In the genomic region with DNA sequence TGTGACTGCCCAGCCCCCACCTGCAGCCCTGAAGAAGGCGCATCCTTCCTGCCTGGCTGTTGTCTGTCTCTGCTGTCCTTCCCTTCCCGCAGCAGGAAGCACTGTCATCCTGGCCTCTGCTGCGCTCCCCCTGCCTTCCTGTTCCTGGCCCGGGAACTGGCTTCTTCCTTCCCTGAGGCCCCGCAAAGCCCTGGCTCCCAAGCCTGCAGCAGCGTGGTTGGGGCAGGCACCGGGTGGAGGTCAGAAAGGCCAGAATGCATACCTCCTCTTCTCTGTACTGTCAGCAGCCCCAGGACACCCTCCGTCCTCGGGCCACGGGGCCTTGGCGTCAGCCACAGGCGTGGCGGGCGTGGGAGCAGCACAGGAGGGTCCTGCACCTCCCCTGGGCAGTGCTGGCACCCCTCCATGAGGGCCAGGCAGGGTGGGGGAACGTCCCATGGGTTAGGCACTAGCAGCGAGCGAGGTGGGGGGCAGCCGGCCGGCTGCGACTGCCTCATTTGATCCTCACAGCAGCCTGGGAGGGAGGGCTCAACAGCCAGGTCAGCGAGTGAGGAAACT, we compare ENCODE assay signal across 1 cellular context.
TF ChIP-seq lines count a peak whose summit lies in the region.

No MANE protein-coding gene starts in this region.

TF ChIP-seq in H1, 55 proteins besides CTCF, POLR2A, EP300 and RAD21:
- TF ChIP-seq KDM5A (IDR thresholded peaks at IDR 0.05; ENCODE audit: low read length) (no peak), RXRA (IDR thresholded peaks at IDR 0.05; ENCODE audit: insufficient read depth, low read depth, low read length) (no peak), CREB1 (IDR thresholded peaks at IDR 0.05) (no peak), FOSL1 (IDR thresholded peaks at IDR 0.05; ENCODE audit: insufficient read depth, low read depth, low read length) (no peak), EZH2 (IDR thresholded peaks at IDR 0.05; ENCODE audit: low read depth, low read length, severe bottlenecking) (no peak), CBX8 (IDR thresholded peaks at IDR 0.05; ENCODE audit: borderline replicate concordance, low read depth, low read length) (no peak)
- TF ChIP-seq, protein P1, sequence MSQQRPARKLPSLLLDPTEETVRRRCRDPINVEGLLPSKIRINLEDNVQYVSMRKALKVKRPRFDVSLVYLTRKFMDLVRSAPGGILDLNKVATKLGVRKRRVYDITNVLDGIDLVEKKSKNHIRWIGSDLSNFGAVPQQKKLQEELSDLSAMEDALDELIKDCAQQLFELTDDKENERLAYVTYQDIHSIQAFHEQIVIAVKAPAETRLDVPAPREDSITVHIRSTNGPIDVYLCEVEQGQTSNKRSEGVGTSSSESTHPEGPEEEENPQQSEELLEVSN (IDR thresholded peaks at IDR 0.05): no peak
- TF ChIP-seq, protein P2, sequence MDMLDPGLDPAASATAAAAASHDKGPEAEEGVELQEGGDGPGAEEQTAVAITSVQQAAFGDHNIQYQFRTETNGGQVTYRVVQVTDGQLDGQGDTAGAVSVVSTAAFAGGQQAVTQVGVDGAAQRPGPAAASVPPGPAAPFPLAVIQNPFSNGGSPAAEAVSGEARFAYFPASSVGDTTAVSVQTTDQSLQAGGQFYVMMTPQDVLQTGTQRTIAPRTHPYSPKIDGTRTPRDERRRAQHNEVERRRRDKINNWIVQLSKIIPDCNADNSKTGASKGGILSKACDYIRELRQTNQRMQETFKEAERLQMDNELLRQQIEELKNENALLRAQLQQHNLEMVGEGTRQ (IDR thresholded peaks at IDR 0.05; ENCODE audit: low read length): no peak
